ENCODE assay signal across 25 cellular contexts in genomic region chr5:14854806-14855205, GRCh38.
"Had no signal": no experiment of that assay in that cellular context is flagged by ENCODE, and none has a peak within 500 bp of the region (broad histone marks: within the 10 kb centered on the region; RNA-seq: fewer than 3 reads in every experiment).

No MANE protein-coding gene starts in this region.

- H3K36me3 ChIP-seq: suprapubic skin, transverse colon, vagina had no signal

- FAIRE-seq: colon, endometrium had no signal

- H3K4me3 Mint-ChIP-seq: activated B cell treated with CpG ODN at 0.5 μM for 24 hours; activated CD8-positive, alpha-beta T cell treated with anti-CD3 and anti-CD28 coated beads for 36 hours; activated T-cell treated with anti-CD3 and anti-CD28 coated beads, Interleukin-2, amount 50 U/mL, for 4 hours; nephron progenitor cell; stimulated activated naive CD8-positive, alpha-beta T cell treated with anti-CD3 and anti-CD28 coated beads, Interleukin-15, amount 100 ng/mL, for 72 hours; T-cell had no signal

- H3K4me3 ChIP-seq: lung, suprapubic skin, transverse colon, vagina had no signal

- H3K27me3 ChIP-seq: suprapubic skin, transverse colon, vagina had no signal

- H3K27ac ChIP-seq: suprapubic skin, transverse colon, vagina had no signal

- ATAC-seq: activated CD8-positive, alpha-beta T cell treated with anti-CD3 and anti-CD28 coated beads for 36 hours; activated naive CD4-positive, alpha-beta T cell treated with anti-CD3 and anti-CD28 coated beads, Interleukin-2, amount 50 U/mL, for 72 hours; activated T-cell treated with anti-CD3 and anti-CD28 coated beads, Interleukin-2, amount 50 U/mL, for 4 hours; stimulated activated naive CD8-positive, alpha-beta T cell treated with anti-CD3 and anti-CD28 coated beads, Interleukin-15, amount 100 ng/mL, for 72 hours; T-cell had no signal

- H3K27ac Mint-ChIP-seq: activated B cell treated with CpG ODN at 0.5 μM for 24 hours; activated CD8-positive, alpha-beta T cell treated with anti-CD3 and anti-CD28 coated beads for 36 hours; nephron progenitor cell had no signal

- H3K9me3 Mint-ChIP-seq: activated B cell treated with CpG ODN at 0.5 μM for 24 hours; activated CD8-positive, alpha-beta T cell treated with anti-CD3 and anti-CD28 coated beads for 36 hours; activated naive CD4-positive, alpha-beta T cell treated with anti-CD3 and anti-CD28 coated beads, Interleukin-2, amount 50 U/mL, for 72 hours; activated T-cell treated with anti-CD3 and anti-CD28 coated beads, Interleukin-2, amount 50 U/mL, for 4 hours; nephron progenitor cell; stimulated activated naive CD8-positive, alpha-beta T cell treated with anti-CD3 and anti-CD28 coated beads, Interleukin-15, amount 100 ng/mL, for 72 hours; T-cell had no signal

- H3K9me3 ChIP-seq: suprapubic skin, transverse colon, vagina had no signal

- H3K27me3 Mint-ChIP-seq: activated B cell treated with CpG ODN at 0.5 μM for 24 hours; activated CD8-positive, alpha-beta T cell treated with anti-CD3 and anti-CD28 coated beads for 36 hours; stimulated activated naive CD8-positive, alpha-beta T cell treated with anti-CD3 and anti-CD28 coated beads, Interleukin-15, amount 100 ng/mL, for 72 hours; T-cell had no signal

- DNase-seq: activated B cell treated with CpG ODN at 0.5 μM for 24 hours; activated CD4-positive, alpha-beta T cell treated with anti-CD3 and anti-CD28 coated beads for 48 hours; activated CD8-positive, alpha-beta T cell treated with anti-CD3 and anti-CD28 coated beads for 36 hours; activated effector memory CD4-positive, alpha-beta T cell treated with anti-CD3 and anti-CD28 coated beads, Interleukin-2, amount 50 U/mL, for 16 hours; activated T-cell treated with anti-CD3 and anti-CD28 coated beads, Interleukin-2, amount 50 U/mL, for 4 hours; amniotic stem cell; caudate nucleus; foreskin melanocyte; hypothalamus; islet precursor cell; nephron progenitor cell; nucleus accumbens; posterior cingulate gyrus; retina; stimulated activated CD4-positive, alpha-beta T cell treated with anti-CD3 and anti-CD28 coated beads, Interleukin-2, amount 100 ng/mL, for 24 hours; stimulated activated naive CD8-positive, alpha-beta T cell treated with anti-CD3 and anti-CD28 coated beads, Interleukin-15, amount 100 ng/mL, for 72 hours; T-cell; T-helper 9 cell; transverse colon had no signal
